Comparison of ENCODE assay signal across 14 cellular contexts in genomic region chr15:98063311-98063710, GRCh38.
DNase-seq lines count a peak whose midpoint lies in the region; TF ChIP-seq lines count a peak whose summit lies in the region.
"Had no signal": no experiment of that assay in that cellular context is flagged by ENCODE, and none has a peak within 500 bp of the region (broad histone marks: within the 10 kb centered on the region; RNA-seq: fewer than 3 reads in every experiment).

No MANE protein-coding gene starts in this region.

- no peak overlapping the region for H3K27ac ChIP-seq in BLaER1 treated with 17β-estradiol and CSF1 and Interleukin-3, amounts not matched to agents 10 nM and 100 nM
- H3K27ac ChIP-seq in KMS-11: no peak overlapping the region
- peak overlapping the region; percentile 29 for H3K27ac ChIP-seq in skeletal muscle tissue (ENCODE audit: low read depth, low read length)
- H3K27ac ChIP-seq: PC-9 had no signal

- H3K36me3 ChIP-seq in BLaER1 treated with 17β-estradiol and CSF1 and Interleukin-3, amounts not matched to agents 10 nM and 100 nM: peaks cover 0 to 12% (median 0%) of the 10 kb centered on the region in 11 experiments; a peak in 2 of 22 replicates
- H3K36me3 ChIP-seq in KMS-11 (ENCODE audit: insufficient read depth): no peaks in the 10 kb centered on the region
- H3K36me3 ChIP-seq in skeletal muscle tissue (ENCODE audit: control insufficient read depth in 3 of 3, insufficient read depth in 3 of 3, low read length in 3 of 3): no peaks in the 10 kb centered on the region

- no peak for TF ChIP-seq CTCF in KMS-11 (conservative IDR thresholded peaks at IDR 0.05; ENCODE audit: low read depth, low read length)
- no peak for TF ChIP-seq CTCF in nephron progenitor cell (IDR thresholded peaks at IDR 0.05)

- peaks cover 0 to 84% (median 0%) of the 10 kb centered on the region in 11 experiments; a peak in 6 of 22 replicates for H3K27me3 ChIP-seq in BLaER1 treated with 17β-estradiol and CSF1 and Interleukin-3, amounts not matched to agents 10 nM and 100 nM
- H3K27me3 ChIP-seq in KMS-11 (ENCODE audit: insufficient read depth, low read depth): no peaks in the 10 kb centered on the region
- no peaks in the 10 kb centered on the region for H3K27me3 ChIP-seq in skeletal muscle tissue (ENCODE audit: control insufficient read depth in 3 of 3, insufficient read depth in 3 of 3, low read length in 3 of 3)

- H2AFZ ChIP-seq in KMS-11 (ENCODE audit: low read depth): no peak overlapping the region
- H2AFZ ChIP-seq: PC-9 had no signal

- H3K27me3 Mint-ChIP-seq in dendritic cell treated with granulocyte-macrophage colony-stimulating factor and Interleukin-4, amounts not matched to agents 40 ng/mL and 50 ng/mL, for 4 days: peaks cover 4% of the 10 kb centered on the region
- peaks cover 11% of the 10 kb centered on the region for H3K27me3 Mint-ChIP-seq in nephron progenitor cell (ENCODE audit: low read depth, poor library complexity)
- H3K27me3 Mint-ChIP-seq: B cell had no signal

- DNase-seq in nucleus accumbens (lab: John Stamatoyannopoulos, UW) (no peak), inferior parietal cortex (ENCODE audit: extremely low spot score) (no peak), nephron progenitor cell (no peak)
- DNase-seq: Kasumi-1, NCI-H1092, NCI-H146, NCI-H2081, NCI-H748 treated with DMSO at 0.1 percent for 48 hours, PC-9 had no signal

- H3K79me2 ChIP-seq in KMS-11 (ENCODE audit: insufficient read depth, low read depth): no peaks in the 10 kb centered on the region

- peaks cover 34% of the 10 kb centered on the region for H3K9me3 Mint-ChIP-seq in dendritic cell treated with granulocyte-macrophage colony-stimulating factor and Interleukin-4, amounts not matched to agents 40 ng/mL and 50 ng/mL, for 4 days
- peaks cover 32% of the 10 kb centered on the region for H3K9me3 Mint-ChIP-seq in nephron progenitor cell

- peaks cover 22% of the 10 kb centered on the region for H3K36me3 Mint-ChIP-seq in dendritic cell treated with granulocyte-macrophage colony-stimulating factor and Interleukin-4, amounts not matched to agents 40 ng/mL and 50 ng/mL, for 4 days (ENCODE audit: low read depth)
- no peaks in the 10 kb centered on the region for H3K36me3 Mint-ChIP-seq in nephron progenitor cell (ENCODE audit: low read depth)

- H3K9me3 ChIP-seq in BLaER1 treated with 17β-estradiol and CSF1 and Interleukin-3, amounts not matched to agents 10 nM and 100 nM (replicated peaks in 1 of 11): peaks cover 31 to 68% (median 49%) of the 10 kb centered on the region in 11 experiments
- no peaks in the 10 kb centered on the region for H3K9me3 ChIP-seq in skeletal muscle tissue (ENCODE audit: control insufficient read depth in 3 of 3, low read length in 3 of 3)

- H3K27ac Mint-ChIP-seq in dendritic cell treated with granulocyte-macrophage colony-stimulating factor and Interleukin-4, amounts not matched to agents 40 ng/mL and 50 ng/mL, for 4 days: peak overlapping the region; percentile 70
- H3K27ac Mint-ChIP-seq in nephron progenitor cell: no peak overlapping the region
- H3K27ac Mint-ChIP-seq: B cell had no signal

- H3K4me1 ChIP-seq in BLaER1 treated with 17β-estradiol and CSF1 and Interleukin-3, amounts not matched to agents 10 nM and 100 nM: peaks cover 33 to 52% (median 39%) of the 10 kb centered on the region in 10 experiments
- peaks cover 16% of the 10 kb centered on the region for H3K4me1 ChIP-seq in KMS-11 (ENCODE audit: low read depth, poor library complexity, severe bottlenecking)
- H3K4me1 ChIP-seq in skeletal muscle tissue (ENCODE audit: control insufficient read depth in 3 of 3, insufficient read depth in 3 of 3, low read length in 3 of 3): no peaks in the 10 kb centered on the region

- H3K4me3 Mint-ChIP-seq in dendritic cell treated with granulocyte-macrophage colony-stimulating factor and Interleukin-4, amounts not matched to agents 40 ng/mL and 50 ng/mL, for 4 days: peak overlapping the region; percentile 52
- no peak overlapping the region for H3K4me3 Mint-ChIP-seq in nephron progenitor cell
- H3K4me3 Mint-ChIP-seq: B cell had no signal

- intact Hi-C loops in dendritic cell treated with granulocyte-macrophage colony-stimulating factor and Interleukin-4, amounts not matched to agents 40 ng/mL and 50 ng/mL, for 4 days (cut with micrococcal nuclease): loop anchor here (5.0 kb wide), 1 partner anchor 101 kb away; the partner anchor contains the start of gene ARRDC4

- no peak overlapping the region for H3K9ac ChIP-seq in BLaER1 treated with 17β-estradiol and CSF1 and Interleukin-3, amounts not matched to agents 10 nM and 100 nM
- H3K9ac ChIP-seq in KMS-11 (no peak overlapping the region), skeletal muscle tissue (ENCODE audit: low read depth in 1 of 3, low read length in 3 of 3) (no peak overlapping the region)

- H3K4me3 ChIP-seq in BLaER1 treated with 17β-estradiol and CSF1 and Interleukin-3, amounts not matched to agents 10 nM and 100 nM: peak overlapping the region in 2 of 10 experiments; percentile 5 to 44; a peak in 2 of 20 replicates
- H3K4me3 ChIP-seq in KMS-11 (IDR thresholded peaks at IDR 0.05; ENCODE audit: insufficient read depth, low read depth, low read length) (no peak overlapping the region), skeletal muscle tissue (ENCODE audit: low read length in 3 of 3) (no peak overlapping the region)
- H3K4me3 ChIP-seq: PC-9 had no signal

- peak overlapping the region; percentile 58 to 84 (median 72) for H3K4me2 ChIP-seq in BLaER1 treated with 17β-estradiol and CSF1 and Interleukin-3, amounts not matched to agents 10 nM and 100 nM
- H3K4me2 ChIP-seq in KMS-11: peak overlapping the region; percentile 23; the same call in 1 of the 2 replicates
- H3K4me2 ChIP-seq: PC-9 had no signal

- H4K20me1 ChIP-seq in BLaER1 treated with 17β-estradiol and CSF1 and Interleukin-3, amounts not matched to agents 10 nM and 100 nM: no peaks in the 10 kb centered on the region
- no peaks in the 10 kb centered on the region for H4K20me1 ChIP-seq in KMS-11 (ENCODE audit: insufficient read depth)

- H3K4me1 Mint-ChIP-seq in dendritic cell treated with granulocyte-macrophage colony-stimulating factor and Interleukin-4, amounts not matched to agents 40 ng/mL and 50 ng/mL, for 4 days (ENCODE audit: low read depth): peaks cover 72% of the 10 kb centered on the region
- no peaks in the 10 kb centered on the region for H3K4me1 Mint-ChIP-seq in nephron progenitor cell
- H3K4me1 Mint-ChIP-seq: B cell had no signal
